ENCODE assay signal across 12 cellular contexts in genomic region chr11:128728767-128729587, GRCh38. TPM values are rescaled to one million over a fixed set of nuclear protein-coding genes. Genes with fewer than 3 reads are reported as not detected.
DNase-seq lines count a peak whose midpoint lies in the region; ATAC-seq and TF ChIP-seq lines count a peak whose summit lies in the region.
"Had no signal": no experiment of that assay in that cellular context is flagged by ENCODE, and none has a peak within 500 bp of the region (broad histone marks: within the 10 kb centered on the region; RNA-seq: fewer than 3 reads in every experiment).

No MANE protein-coding gene starts in this region.

- no peak for TF ChIP-seq CTCF in CD8-positive, alpha-beta T cell (IDR thresholded peaks at IDR 0.05)

- H3K4me1 Mint-ChIP-seq in CD8-positive, alpha-beta T cell (ENCODE audit: low read depth), result peaks cover 98% of the 10 kb centered on the region
- H3K4me1 Mint-ChIP-seq in activated T-helper 2 cell treated with anti-CD3 and anti-CD28 coated beads, Interferon-gamma antibody, Interleukin-2, Interleukin-4, amounts not matched to agents 10 μg/mL and 5 μg/mL and 100 μg/mL, durations not matched to agents 14 hours and 24 hours and 36 hours (ENCODE audit: low read depth), result peaks cover 89% of the 10 kb centered on the region
- H3K4me1 Mint-ChIP-seq in naive thymus-derived CD4-positive, alpha-beta T cell, result peaks cover 85 to 100% (median 97%) of the 10 kb centered on the region in 7 donors

- 88 to 90% methylated on average over 13 of the region's 13 CpGs for WGBS in aorta, 2 donors

- H3K4me3 Mint-ChIP-seq in CD8-positive, alpha-beta T cell, result peak overlapping the region; percentile 81
- peak overlapping the region; percentile 53 for H3K4me3 Mint-ChIP-seq in activated T-helper 2 cell treated with anti-CD3 and anti-CD28 coated beads, Interferon-gamma antibody, Interleukin-2, Interleukin-4, amounts not matched to agents 10 μg/mL and 5 μg/mL and 100 μg/mL, durations not matched to agents 14 hours and 24 hours and 36 hours (ENCODE audit: low read depth)
- H3K4me3 Mint-ChIP-seq in naive thymus-derived CD4-positive, alpha-beta T cell, result peak overlapping the region; percentile 83 to 93 (median 90)

- POLR2A ChIA-PET in CD8-positive, alpha-beta T cell (lab: Charles Lee), result interaction anchor here (0.9 to 4.9 kb wide), 6 partner anchors 9 to 43 kb away, joined by 4 to 28 read pairs (median 8); partner anchors contain the start of gene FLI1
- POLR2A ChIA-PET in naive thymus-derived CD4-positive, alpha-beta T cell (lab: Charles Lee), result interaction anchor here (0.5 to 6.6 kb wide), 14 partner anchors 7 to 243 kb away, joined by 3 to 56 read pairs (median 6); partner anchors contain the start of gene FLI1

- CTCF ChIA-PET in CD8-positive, alpha-beta T cell (lab: Charles Lee), result interaction anchor here (0.8 to 4.5 kb wide), 9 partner anchors 8 to 102 kb away, joined by 3 to 19 read pairs (median 4); no protein-coding TSS in a partner anchor
- CTCF ChIA-PET in naive thymus-derived CD4-positive, alpha-beta T cell (lab: Charles Lee), result interaction anchor here (0.6 to 3.5 kb wide), 8 partner anchors 9 to 492 kb away, joined by 3 to 19 read pairs (median 3); partner anchors contain the start of gene FLI1

- H3K27me3 ChIP-seq in CD8-positive, alpha-beta T cell (ENCODE audit: insufficient read depth, low read length), result no peaks in the 10 kb centered on the region
- no peaks in the 10 kb centered on the region for H3K27me3 ChIP-seq in naive thymus-derived CD4-positive, alpha-beta T cell (ENCODE audit: control insufficient read depth in 2 of 2, insufficient read depth in 2 of 2, low read length in 2 of 2)
- H3K27me3 ChIP-seq in aorta (ENCODE audit: control insufficient read depth in 1 of 2, insufficient read depth in 2 of 2, low read length in 1 of 2), result no peaks in the 10 kb centered on the region

- no peaks in the 10 kb centered on the region for H3K36me3 ChIP-seq in CD8-positive, alpha-beta T cell (ENCODE audit: insufficient read depth, low read length)
- no peaks in the 10 kb centered on the region for H3K36me3 ChIP-seq in KOPT-K1 (ENCODE audit: insufficient read depth, low read length)
- no peaks in the 10 kb centered on the region for H3K36me3 ChIP-seq in naive thymus-derived CD4-positive, alpha-beta T cell (ENCODE audit: control insufficient read depth in 2 of 3, insufficient read depth in 3 of 3, low read length in 3 of 3)
- no peaks in the 10 kb centered on the region for H3K36me3 ChIP-seq in aorta (ENCODE audit: control insufficient read depth in 1 of 2, insufficient read depth in 2 of 2, low read length in 1 of 2)

- ATAC-seq in CD8-positive, alpha-beta T cell, result peak; percentile 30
- peak; percentile 46 for ATAC-seq in naive thymus-derived CD4-positive, alpha-beta T cell
- ATAC-seq in aorta (ENCODE audit: low FRiP score), result no peak

- peak overlapping the region; percentile 26 for H3K4me3 ChIP-seq in CD8-positive, alpha-beta T cell (ENCODE audit: low read depth, low read length)
- peak overlapping the region; percentile 57 for H3K4me3 ChIP-seq in naive thymus-derived CD4-positive, alpha-beta T cell (ENCODE audit: low read length)
- no peak overlapping the region for H3K4me3 ChIP-seq in aorta (ENCODE audit: low read length in 2 of 2)

- intact Hi-C loops in CD8-positive, alpha-beta T cell (cut with DNase I, micrococcal nuclease), result loop anchor here in 1 of 2 experiments (10.0 kb wide), 1 partner anchor 204 kb away; no protein-coding TSS in a partner anchor
- intact Hi-C loops in activated T-helper 2 cell treated with anti-CD3 and anti-CD28 coated beads, Interferon-gamma antibody, Interleukin-2, Interleukin-4, amounts not matched to agents 10 μg/mL and 5 μg/mL and 100 μg/mL, durations not matched to agents 14 hours and 24 hours and 36 hours (cut with micrococcal nuclease), result loop anchor here (1.0 kb wide), 1 partner anchor 9 kb away; no protein-coding TSS in a partner anchor
- intact Hi-C loops in naive thymus-derived CD4-positive, alpha-beta T cell (cut with micrococcal nuclease), result loop anchor here (5.0 to 10.0 kb wide), 4 partner anchors 204 to 694 kb away; no protein-coding TSS in a partner anchor
- intact Hi-C loops in aorta (cut with DNase I), result no loop called here

- no peaks in the 10 kb centered on the region for H3K9me3 Mint-ChIP-seq in CD8-positive, alpha-beta T cell
- H3K9me3 Mint-ChIP-seq in activated T-helper 2 cell treated with anti-CD3 and anti-CD28 coated beads, Interferon-gamma antibody, Interleukin-2, Interleukin-4, amounts not matched to agents 10 μg/mL and 5 μg/mL and 100 μg/mL, durations not matched to agents 14 hours and 24 hours and 36 hours, result no peaks in the 10 kb centered on the region
- peaks cover 0 to 6% (median 0%) of the 10 kb centered on the region in 11 donors for H3K9me3 Mint-ChIP-seq in naive thymus-derived CD4-positive, alpha-beta T cell

- H3K9me3 ChIP-seq in CD8-positive, alpha-beta T cell (ENCODE audit: low read length), result no peaks in the 10 kb centered on the region
- H3K9me3 ChIP-seq in KOPT-K1 (ENCODE audit: insufficient read depth, low read length, poor library complexity, severe bottlenecking), result no peaks in the 10 kb centered on the region
- no peaks in the 10 kb centered on the region for H3K9me3 ChIP-seq in naive thymus-derived CD4-positive, alpha-beta T cell (ENCODE audit: control insufficient read depth in 2 of 3, low read length in 3 of 3)
- H3K9me3 ChIP-seq in aorta (ENCODE audit: control insufficient read depth, low read length), result no peaks in the 10 kb centered on the region

- peaks cover 99% of the 10 kb centered on the region for H3K4me1 ChIP-seq in CD8-positive, alpha-beta T cell (ENCODE audit: insufficient read depth, low read length)
- H3K4me1 ChIP-seq in naive thymus-derived CD4-positive, alpha-beta T cell (ENCODE audit: control insufficient read depth in 2 of 2, insufficient read depth in 2 of 2, low read length in 2 of 2), result peaks cover 96 to 99% of the 10 kb centered on the region in 2 donors
- no peaks in the 10 kb centered on the region for H3K4me1 ChIP-seq in aorta (ENCODE audit: control insufficient read depth in 1 of 2, insufficient read depth in 2 of 2, low read length in 2 of 2)

- peaks cover 4% of the 10 kb centered on the region for H3K36me3 Mint-ChIP-seq in CD8-positive, alpha-beta T cell
- peaks cover 26% of the 10 kb centered on the region for H3K36me3 Mint-ChIP-seq in activated T-helper 2 cell treated with anti-CD3 and anti-CD28 coated beads, Interferon-gamma antibody, Interleukin-2, Interleukin-4, amounts not matched to agents 10 μg/mL and 5 μg/mL and 100 μg/mL, durations not matched to agents 14 hours and 24 hours and 36 hours (ENCODE audit: low read depth)
- H3K36me3 Mint-ChIP-seq in naive thymus-derived CD4-positive, alpha-beta T cell, result peaks cover 0 to 34% (median 0%) of the 10 kb centered on the region in 5 donors

- DNase-seq in CD8-positive, alpha-beta T cell, result peak in 3 of 7 experiments; percentile 44 to 66 (median 50)
- DNase-seq in activated T-helper 2 cell treated with anti-CD3 and anti-CD28 coated beads, Interferon-gamma antibody, Interleukin-2, Interleukin-4, amounts not matched to agents 10 μg/mL and 5 μg/mL and 100 μg/mL, durations not matched to agents 14 hours and 24 hours and 36 hours (ENCODE audit: low spot score), result no peak
- peak in 7 of 9 donors; percentile 48 to 67 (median 61) for DNase-seq in naive thymus-derived CD4-positive, alpha-beta T cell
- DNase-seq in SIG-M5 treated with dmso at 0.1 percent for 504 hours (lab: John Stamatoyannopoulos, UW; ENCODE audit: unreplicated experiment) (no peak), aorta (no peak), NCI-H226 (no peak)
- DNase-seq: activated CD4-positive, CD25-positive, alpha-beta regulatory T cell treated with anti-CD3 and anti-CD28 coated beads, Interleukin-2, amount 50 U/mL, for 72 hours; DMS153; NCI-H2029; occipital lobe; RPMI8226 had no signal

- peak overlapping the region; percentile 94 for H3K27ac Mint-ChIP-seq in CD8-positive, alpha-beta T cell
- H3K27ac Mint-ChIP-seq in activated T-helper 2 cell treated with anti-CD3 and anti-CD28 coated beads, Interferon-gamma antibody, Interleukin-2, Interleukin-4, amounts not matched to agents 10 μg/mL and 5 μg/mL and 100 μg/mL, durations not matched to agents 14 hours and 24 hours and 36 hours, result peak overlapping the region; percentile 71
- peak overlapping the region; percentile 87 to 98 (median 94) for H3K27ac Mint-ChIP-seq in naive thymus-derived CD4-positive, alpha-beta T cell

- H3K27me3 Mint-ChIP-seq in CD8-positive, alpha-beta T cell (ENCODE audit: low read depth), result no peaks in the 10 kb centered on the region
- H3K27me3 Mint-ChIP-seq in activated T-helper 2 cell treated with anti-CD3 and anti-CD28 coated beads, Interferon-gamma antibody, Interleukin-2, Interleukin-4, amounts not matched to agents 10 μg/mL and 5 μg/mL and 100 μg/mL, durations not matched to agents 14 hours and 24 hours and 36 hours (ENCODE audit: low read depth), result no peaks in the 10 kb centered on the region
- H3K27me3 Mint-ChIP-seq in naive thymus-derived CD4-positive, alpha-beta T cell, result no peaks in the 10 kb centered on the region

- H3K27ac ChIP-seq in CD8-positive, alpha-beta T cell (ENCODE audit: low read depth, low read length), result peak overlapping the region; percentile 4
- H3K27ac ChIP-seq in KOPT-K1 (ENCODE audit: low read depth, low read length, poor library complexity, severe bottlenecking) (peak overlapping the region; percentile 76), aorta (ENCODE audit: low read depth in 1 of 2, low read length in 2 of 2) (no peak overlapping the region)
- peak overlapping the region; percentile 66 for H3K27ac ChIP-seq in naive thymus-derived CD4-positive, alpha-beta T cell (ENCODE audit: low read depth, low read length)

RNA-seq across cellular contexts. Expression of gene FLI1, which starts 35.1 kb away (rescaled TPM):
- 10 to 100 TPM; 35.6 to 37.3 TPM for total RNA-seq in CD8-positive, alpha-beta T cell
- total RNA-seq in activated T-helper 2 cell treated with anti-CD3 and anti-CD28 coated beads, Interferon-gamma antibody, Interleukin-2, Interleukin-4, amounts not matched to agents 10 μg/mL and 5 μg/mL and 100 μg/mL, durations not matched to agents 14 hours and 24 hours and 36 hours, result 38.1 and 38.3 TPM in 2 replicates
- 100 to 1,000 TPM in 1 of 5 experiments, 10 to 100 TPM in 4; 80.8 to 108 (median 89.3) TPM for total RNA-seq in naive thymus-derived CD4-positive, alpha-beta T cell
- 10 to 100 TPM; 52.1 to 53.8 TPM for polyA plus RNA-seq in naive thymus-derived CD4-positive, alpha-beta T cell
- 10 to 100 TPM; 32.5 to 65.0 TPM for total RNA-seq in aorta
- 1 to 10 TPM; 4.1 to 5.5 TPM for polyA plus RNA-seq in aorta

Comparison
In these comparisons a context has a peak if more than half of its experiments do, and no peak if none do; other contexts are left out.
1. DNase-seq: peak in naive thymus-derived CD4-positive, alpha-beta T cell (7 of 9); none in activated T-helper 2 cell treated with anti-CD3 and anti-CD28 coated beads, Interferon-gamma antibody, Interleukin-2, Interleukin-4, amounts not matched to agents 10 μg/mL and 5 μg/mL and 100 μg/mL, durations not matched to agents 14 hours and 24 hours and 36 hours (single experiment), SIG-M5 treated with dmso at 0.1 percent for 504 hours (single experiment), aorta (0 of 2) and NCI-H226 (single experiment).
2. H3K27ac ChIP-seq: peak in CD8-positive, alpha-beta T cell (single experiment), KOPT-K1 (single experiment) and naive thymus-derived CD4-positive, alpha-beta T cell (single experiment); none in aorta (0 of 2).
3. H3K4me3 ChIP-seq: peak in CD8-positive, alpha-beta T cell (single experiment) and naive thymus-derived CD4-positive, alpha-beta T cell (single experiment); none in aorta (0 of 2).
4. intact Hi-C loops: an anchor here in activated T-helper 2 cell treated with anti-CD3 and anti-CD28 coated beads, Interferon-gamma antibody, Interleukin-2, Interleukin-4, amounts not matched to agents 10 μg/mL and 5 μg/mL and 100 μg/mL, durations not matched to agents 14 hours and 24 hours and 36 hours (1.0 kb wide) and naive thymus-derived CD4-positive, alpha-beta T cell (5.0 to 10.0 kb wide); none called in aorta.
5. Peak in every context shown above with its lines, with median percentiles within 50 percentile points of each other: H3K27ac Mint-ChIP-seq and H3K4me3 Mint-ChIP-seq.